Comparison of ENCODE assay signal across 14 cellular contexts in the genomic region with DNA sequence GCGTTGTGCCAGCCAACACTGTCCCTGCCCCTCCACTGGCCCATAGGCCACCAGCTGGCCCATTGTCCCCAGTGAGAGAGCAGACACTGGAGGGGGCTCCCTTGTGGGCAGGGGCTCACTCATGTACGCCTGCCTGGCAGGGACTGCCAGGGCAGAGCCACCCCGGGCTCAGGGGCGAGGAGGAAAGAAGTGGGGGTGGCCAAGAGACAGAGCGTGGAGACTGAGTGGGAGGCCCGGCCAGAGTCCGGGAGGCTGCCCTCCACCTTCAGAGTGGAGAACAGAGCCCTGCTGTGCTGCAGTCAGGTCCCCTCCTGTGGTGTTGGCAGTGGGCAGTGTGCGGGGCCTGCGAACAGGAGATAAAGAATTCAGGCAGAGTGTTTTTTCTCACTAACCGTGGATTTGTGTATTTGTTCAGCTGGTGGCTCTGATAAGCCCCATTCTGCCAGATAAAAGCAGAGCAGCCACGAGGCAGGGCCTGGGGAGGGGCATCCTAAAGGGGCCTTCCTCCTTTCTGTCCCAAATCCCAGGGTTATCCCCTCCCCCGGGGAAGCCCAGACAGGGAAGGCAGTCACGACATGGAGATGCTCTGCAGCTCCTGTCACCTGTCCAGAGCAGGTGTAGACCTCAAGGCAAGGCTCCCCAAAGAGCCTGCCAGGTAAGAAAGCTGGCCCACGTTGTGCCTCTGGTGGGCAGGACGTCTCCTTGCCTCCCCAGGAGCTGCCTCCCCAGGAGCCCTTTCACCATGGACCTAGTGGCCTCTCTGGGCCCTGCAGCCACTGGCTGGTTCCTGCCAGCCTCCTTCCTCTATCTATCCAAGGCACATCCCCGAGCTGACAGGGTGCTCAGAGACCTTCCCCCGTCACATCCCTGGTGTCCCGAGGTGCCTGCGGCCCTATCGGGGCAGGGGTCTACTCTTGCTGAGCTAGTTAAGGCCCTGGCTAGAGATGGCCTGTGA. TPM values are rescaled to one million over a fixed set of nuclear protein-coding genes. Genes with fewer than 3 reads are reported as not detected.
DNase-seq lines count a peak whose midpoint lies in the region; ATAC-seq and TF ChIP-seq lines count a peak whose summit lies in the region.
"Had no signal": no experiment of that assay in that cellular context is flagged by ENCODE, and none has a peak within 500 bp of the region (broad histone marks: within the 10 kb centered on the region; RNA-seq: fewer than 3 reads in every experiment).

No MANE protein-coding gene starts in this region.

- H3K4me3 Mint-ChIP-seq in CD8-positive, alpha-beta memory T cell: no peak overlapping the region

- H3K9me3 ChIP-seq in CD8-positive, alpha-beta memory T cell (ENCODE audit: low read length): no peaks in the 10 kb centered on the region
- H3K9me3 ChIP-seq in MG63: no peaks in the 10 kb centered on the region
- H3K9me3 ChIP-seq: neutrophil had no signal

- ATAC-seq in GM21619 (IDR thresholded peaks at IDR 0.05; ENCODE audit: unreplicated experiment): no peak

- DNase-seq in CD8-positive, alpha-beta memory T cell: no peak
- DNase-seq in RWPE1 (ENCODE audit: low spot score) (no peak), erythroblast (lab: John Stamatoyannopoulos, UW) (peak; percentile 95 to 98), glomerular visceral epithelial cell (ENCODE audit: extremely low spot score) (no peak), MG63 (no peak), NCI-H1930 (lab: John Stamatoyannopoulos, UW) (no peak)
- DNase-seq: activated T-cell treated with anti-CD3 and anti-CD28 coated beads for 4 hours; GM23248; stimulated activated CD4-positive, alpha-beta T cell treated with anti-CD3 and anti-CD28 coated beads, Interleukin-1b, Interleukin-23, amount 100 ng/mL, for 48 hours; stimulated activated naive CD4-positive, alpha-beta T cell had no signal

- peak overlapping the region; percentile 69 for H3K27ac ChIP-seq in CD8-positive, alpha-beta memory T cell (ENCODE audit: low read depth, low read length)
- H3K27ac ChIP-seq in RWPE1 (peak overlapping the region; percentile 42), rectal smooth muscle tissue (ENCODE audit: low read depth, low read length) (peak overlapping the region; percentile 21)
- H3K27ac ChIP-seq: C4-2B, GM23248, neutrophil had no signal

- no peaks in the 10 kb centered on the region for H3K9me3 Mint-ChIP-seq in CD8-positive, alpha-beta memory T cell

- POLR2A ChIA-PET in CD8-positive, alpha-beta memory T cell (lab: Charles Lee): no interaction called here
- POLR2A ChIA-PET in RWPE1 (lab: Yijun Ruan, JAX; ENCODE audit: low non-redundant PET): no interaction called here

- CTCF ChIA-PET in CD8-positive, alpha-beta memory T cell (lab: Charles Lee): interaction anchor here (0.9 to 3.5 kb wide), 3 partner anchors 8 to 104 kb away, joined by 3 to 18 read pairs (median 3); no protein-coding TSS in a partner anchor
- CTCF ChIA-PET in RWPE1 (lab: Yijun Ruan, JAX): interaction anchor here (0.6 to 2.0 kb wide), 7 partner anchors 8 to 305 kb away, joined by 3 to 7 read pairs (median 4); no protein-coding TSS in a partner anchor

- TF ChIP-seq CTCF in RWPE1 (conservative IDR thresholded peaks at IDR 0.05; ENCODE audit: low read depth): no peak

- no peak overlapping the region for H3K4me3 ChIP-seq in CD8-positive, alpha-beta memory T cell (ENCODE audit: low read length)
- H3K4me3 ChIP-seq in rectal smooth muscle tissue (ENCODE audit: low read length) (no peak overlapping the region), MG63 (no peak overlapping the region)
- H3K4me3 ChIP-seq: GM23248 had no signal

- H3K9ac ChIP-seq in rectal smooth muscle tissue (ENCODE audit: low read length): no peak overlapping the region
- H3K9ac ChIP-seq: GM23248 had no signal

- H3K36me3 ChIP-seq in CD8-positive, alpha-beta memory T cell (ENCODE audit: insufficient read depth, low read length): no peaks in the 10 kb centered on the region
- H3K36me3 ChIP-seq in rectal smooth muscle tissue (ENCODE audit: control insufficient read depth, insufficient read depth, low read length) (peaks cover 13% of the 10 kb centered on the region), MG63 (peaks cover 93% of the 10 kb centered on the region)
- H3K36me3 ChIP-seq: neutrophil had no signal

- no peaks in the 10 kb centered on the region for H3K4me1 Mint-ChIP-seq in CD8-positive, alpha-beta memory T cell

- no peaks in the 10 kb centered on the region for H3K27me3 ChIP-seq in CD8-positive, alpha-beta memory T cell (ENCODE audit: insufficient read depth, low read length, poor library complexity, severe bottlenecking)
- H3K27me3 ChIP-seq in rectal smooth muscle tissue (ENCODE audit: control insufficient read depth, insufficient read depth, low read length) (no peaks in the 10 kb centered on the region), MG63 (no peaks in the 10 kb centered on the region)

- H3K4me1 ChIP-seq in CD8-positive, alpha-beta memory T cell (ENCODE audit: insufficient read depth, low read length): no peaks in the 10 kb centered on the region
- H3K4me1 ChIP-seq in rectal smooth muscle tissue (ENCODE audit: control insufficient read depth, insufficient read depth, low read length): peaks cover 53% of the 10 kb centered on the region

- TF ChIP-seq POLR2A in erythroblast (IDR thresholded peaks at IDR 0.05; ENCODE audit: low read length): peak; percentile 83

- peaks cover 5 to 6% of the 10 kb centered on the region in 2 donors for H3K27me3 Mint-ChIP-seq in CD8-positive, alpha-beta memory T cell

- H3K36me3 Mint-ChIP-seq in CD8-positive, alpha-beta memory T cell: no peaks in the 10 kb centered on the region

- H3K27ac Mint-ChIP-seq in CD8-positive, alpha-beta memory T cell: no peak overlapping the region

RNA-seq across cellular contexts. Expression of a gene that starts 33.0 kb away (rescaled TPM):
- 1 to 10 TPM; 2.3 to 2.5 TPM for total RNA-seq in CD8-positive, alpha-beta memory T cell
- polyA plus RNA-seq in CD8-positive, alpha-beta memory T cell: 4.1 TPM
- total RNA-seq in MG63 (2014; rRNA removed; shearing (Covaris generic); ENCODE audit: low replicate concordance): not detected in 2 replicates
- total RNA-seq: GM23248 had no signal

RNA-seq across cellular contexts. Expression of a gene that starts 46.8 kb away (rescaled TPM):
- 100 to 1,000 TPM; 138 TPM for total RNA-seq in CD8-positive, alpha-beta memory T cell
- 18.2 TPM for polyA plus RNA-seq in CD8-positive, alpha-beta memory T cell
- total RNA-seq in MG63 (2014; rRNA removed; shearing (Covaris generic); ENCODE audit: low replicate concordance): 127 and 172 TPM in 2 replicates

RNA-seq across cellular contexts. Expression of a gene that starts 48.4 kb away (rescaled TPM):
- total RNA-seq in CD8-positive, alpha-beta memory T cell: 100 to 1,000 TPM in 1 of 2 experiments, 10 to 100 TPM in 1; 89.9 to 111 TPM
- 3.9 TPM for polyA plus RNA-seq in CD8-positive, alpha-beta memory T cell
- 44.6 and 96.4 TPM in 2 replicates for total RNA-seq in MG63 (2014; rRNA removed; shearing (Covaris generic); ENCODE audit: low replicate concordance)

Comparison
In these comparisons a context has a peak if more than half of its experiments do, and no peak if none do; other contexts are left out.
1. DNase-seq: peak in erythroblast (2 of 2); none in CD8-positive, alpha-beta memory T cell (0 of 5), RWPE1 (single experiment), glomerular visceral epithelial cell (single experiment), MG63 (single experiment) and NCI-H1930 (0 of 2).
2. Peak in every context shown above with its lines, with median percentiles within 50 percentile points of each other: H3K27ac ChIP-seq.